ENCODE assay signal across 39 cellular contexts in genomic region chr1:117229217-117229616, GRCh38. TPM values are rescaled to one million over a fixed set of nuclear protein-coding genes. Genes with fewer than 3 reads are reported as not detected.
"Had no signal": no experiment of that assay in that cellular context is flagged by ENCODE, and none has a peak within 500 bp of the region (broad histone marks: within the 10 kb centered on the region; RNA-seq: fewer than 3 reads in every experiment).

No MANE protein-coding gene starts in this region.

- H3K36me3 Mint-ChIP-seq: activated naive CD4-positive, alpha-beta T cell treated with anti-CD3 and anti-CD28 coated beads, Interleukin-2, amount 10 ng/mL, durations not matched to agents 7 days and 5 days; activated naive CD4-positive, alpha-beta T cell treated with anti-CD3 and anti-CD28 coated beads, Interleukin-2, amount 50 U/mL, for 72 hours; activated naive CD8-positive, alpha-beta T cell treated with anti-CD3 and anti-CD28 coated beads for 36 hours; activated naive CD8-positive, alpha-beta T cell treated with anti-CD3 and anti-CD28 coated beads, Interleukin-2, amount 10 ng/mL, durations not matched to agents 7 days and 5 days; brain had no signal

- H3K4me1 Mint-ChIP-seq: activated naive CD4-positive, alpha-beta T cell treated with anti-CD3 and anti-CD28 coated beads, Interleukin-2, amount 10 ng/mL, durations not matched to agents 7 days and 5 days; activated naive CD4-positive, alpha-beta T cell treated with anti-CD3 and anti-CD28 coated beads, Interleukin-2, amount 50 U/mL, for 24 hours; activated naive CD8-positive, alpha-beta T cell treated with anti-CD3 and anti-CD28 coated beads for 36 hours; activated naive CD8-positive, alpha-beta T cell treated with anti-CD3 and anti-CD28 coated beads, Interleukin-2, amount 10 ng/mL, durations not matched to agents 7 days and 5 days; activated naive CD8-positive, alpha-beta T cell treated with anti-CD3 and anti-CD28 coated beads, Interleukin-2, amount 50 U/mL, for 24 hours; activated T-helper 17 cell treated with anti-CD3 and anti-CD28 coated beads, Interleukin-2, amount 50 U/mL, for 72 hours; central memory CD8-positive, alpha-beta T cell had no signal

- H3K36me3 ChIP-seq: adrenal gland, ascending aorta, brain microvascular endothelial cell, breast epithelium, cardiac muscle cell had no signal

- H3K4me3 Mint-ChIP-seq: activated naive CD4-positive, alpha-beta T cell treated with anti-CD3 and anti-CD28 coated beads for 36 hours; activated naive CD4-positive, alpha-beta T cell treated with anti-CD3 and anti-CD28 coated beads, Interleukin-2, amount 10 ng/mL, durations not matched to agents 7 days and 5 days; activated naive CD4-positive, alpha-beta T cell treated with anti-CD3 and anti-CD28 coated beads, Interleukin-2, amount 50 U/mL, for 24 hours; activated naive CD8-positive, alpha-beta T cell; activated naive CD8-positive, alpha-beta T cell treated with anti-CD3 and anti-CD28 coated beads for 36 hours; activated naive CD8-positive, alpha-beta T cell treated with anti-CD3 and anti-CD28 coated beads, Interleukin-2, amount 10 ng/mL, durations not matched to agents 7 days and 5 days; activated naive CD8-positive, alpha-beta T cell treated with anti-CD3 and anti-CD28 coated beads, Interleukin-2, amount 50 U/mL, for 24 hours; activated T-cell treated with anti-CD3 and anti-CD28 coated beads, Interleukin-2, amount 50 U/mL, for 24 hours; activated T-cell treated with anti-CD3 and anti-CD28 coated beads, Interleukin-2, amount 50 U/mL, for 4 hours; activated T-cell treated with anti-CD3 and anti-CD28 coated beads, Interleukin-2, amount 50 U/mL, for 72 hours; activated T-helper 1 cell treated with anti-CD3 and anti-CD28 coated beads, Interleukin-12 subunit alpha, Interleukin-12 subunit beta, Interleukin-2, Interleukin-4 antibody, amounts not matched to agents 30 ng/mL and 10 ng/mL and 1 ng/mL, durations not matched to agents 14 hours and 24 hours and 36 hours; activated T-helper 17 cell treated with anti-CD3 and anti-CD28 coated beads, Interleukin-2, amount 50 U/mL, for 72 hours; brain; central memory CD8-positive, alpha-beta T cell had no signal

- ATAC-seq: activated naive CD4-positive, alpha-beta T cell treated with anti-CD3 and anti-CD28 coated beads, Interleukin-2, amount 50 U/mL, for 72 hours; activated naive CD8-positive, alpha-beta T cell treated with anti-CD3 and anti-CD28 coated beads, Interleukin-2, amount 50 U/mL, for 24 hours; activated T-cell treated with anti-CD3 and anti-CD28 coated beads, Interleukin-2, amount 50 U/mL, for 4 hours; activated T-cell treated with anti-CD3 and anti-CD28 coated beads, Interleukin-2, amount 50 U/mL, for 72 hours; activated T-helper 17 cell treated with anti-CD3 and anti-CD28 coated beads, Interleukin-2, amount 50 U/mL, for 72 hours; body of pancreas had no signal

- H3K4me3 ChIP-seq: adrenal gland, ascending aorta, body of pancreas, breast epithelium, cardiac muscle cell had no signal

- H3K27ac ChIP-seq: adrenal gland, ascending aorta, brain microvascular endothelial cell, breast epithelium, cardiac muscle cell had no signal

- H3K27me3 Mint-ChIP-seq: activated naive CD8-positive, alpha-beta T cell treated with anti-CD3 and anti-CD28 coated beads, Interleukin-2, amount 10 ng/mL, durations not matched to agents 7 days and 5 days; activated naive CD8-positive, alpha-beta T cell treated with anti-CD3 and anti-CD28 coated beads, Interleukin-2, amount 50 U/mL, for 24 hours; activated T-cell treated with anti-CD3 and anti-CD28 coated beads, Interleukin-2, amount 50 U/mL, for 24 hours; activated T-helper 17 cell treated with anti-CD3 and anti-CD28 coated beads, Interleukin-2, amount 50 U/mL, for 72 hours had no signal

- H3K4me1 ChIP-seq: adrenal gland had no signal

- H3K9me3 ChIP-seq: adrenal gland, ascending aorta, body of pancreas, breast epithelium had no signal

- H3K27ac Mint-ChIP-seq: activated naive CD4-positive, alpha-beta T cell treated with anti-CD3 and anti-CD28 coated beads for 36 hours; activated naive CD4-positive, alpha-beta T cell treated with anti-CD3 and anti-CD28 coated beads, Interleukin-2, amount 10 ng/mL, durations not matched to agents 7 days and 5 days; activated naive CD4-positive, alpha-beta T cell treated with anti-CD3 and anti-CD28 coated beads, Interleukin-2, amount 50 U/mL, for 24 hours; activated naive CD4-positive, alpha-beta T cell treated with anti-CD3 and anti-CD28 coated beads, Interleukin-2, amount 50 U/mL, for 72 hours; activated naive CD8-positive, alpha-beta T cell; activated naive CD8-positive, alpha-beta T cell treated with anti-CD3 and anti-CD28 coated beads for 36 hours; activated naive CD8-positive, alpha-beta T cell treated with anti-CD3 and anti-CD28 coated beads, Interleukin-2, amount 10 ng/mL, durations not matched to agents 7 days and 5 days; activated naive CD8-positive, alpha-beta T cell treated with anti-CD3 and anti-CD28 coated beads, Interleukin-2, amount 50 U/mL, for 24 hours; activated T-cell treated with anti-CD3 and anti-CD28 coated beads, Interleukin-2, amount 50 U/mL, for 24 hours; activated T-cell treated with anti-CD3 and anti-CD28 coated beads, Interleukin-2, amount 50 U/mL, for 72 hours; activated T-helper 1 cell treated with anti-CD3 and anti-CD28 coated beads, Interleukin-12 subunit alpha, Interleukin-12 subunit beta, Interleukin-2, Interleukin-4 antibody, amounts not matched to agents 30 ng/mL and 10 ng/mL and 1 ng/mL, durations not matched to agents 14 hours and 24 hours and 36 hours; activated T-helper 17 cell treated with anti-CD3 and anti-CD28 coated beads, Interleukin-2, amount 50 U/mL, for 72 hours; activated T-helper 2 cell treated with anti-CD3 and anti-CD28 coated beads, Interferon-gamma antibody, Interleukin-2, Interleukin-4, amounts not matched to agents 10 μg/mL and 5 μg/mL and 100 μg/mL, durations not matched to agents 14 hours and 24 hours and 36 hours; brain had no signal

- DNase-seq: activated effector memory CD4-positive, alpha-beta T cell treated with anti-CD3 and anti-CD28 coated beads, Interleukin-2, amount 50 U/mL, for 16 hours; activated effector memory CD4-positive, alpha-beta T cell treated with Interleukin-2 at 50 U/mL for 16 hours; activated gamma-delta T cell; activated gamma-delta T cell treated with Interleukin-2 at 50 U/mL for 16 hours; activated naive CD4-positive, alpha-beta T cell; activated naive CD4-positive, alpha-beta T cell treated with anti-CD3 and anti-CD28 coated beads for 36 hours; activated naive CD4-positive, alpha-beta T cell treated with anti-CD3 and anti-CD28 coated beads, Interleukin-2, amount 10 ng/mL, durations not matched to agents 7 days and 5 days; activated naive CD4-positive, alpha-beta T cell treated with anti-CD3 and anti-CD28 coated beads, Interleukin-2, amount 50 U/mL, for 16 hours; activated naive CD4-positive, alpha-beta T cell treated with Interleukin-2 at 50 U/mL for 16 hours; activated naive CD8-positive, alpha-beta T cell treated with anti-CD3 and anti-CD28 coated beads for 36 hours; activated naive CD8-positive, alpha-beta T cell treated with anti-CD3 and anti-CD28 coated beads, Interleukin-2, amount 10 ng/mL, durations not matched to agents 7 days and 5 days; activated naive CD8-positive, alpha-beta T cell treated with anti-CD3 and anti-CD28 coated beads, Interleukin-2, amount 50 U/mL, for 24 hours; activated T-cell treated with anti-CD3 and anti-CD28 coated beads, Interleukin-2, amount 50 U/mL, for 24 hours; activated T-cell treated with anti-CD3 and anti-CD28 coated beads, Interleukin-2, amount 50 U/mL, for 4 hours; activated T-cell treated with anti-CD3 and anti-CD28 coated beads, Interleukin-2, amount 50 U/mL, for 48 hours; activated T-cell treated with anti-CD3 and anti-CD28 coated beads, Interleukin-2, amount 50 U/mL, for 72 hours; adrenal gland; amniotic stem cell; amygdala; anterior cingulate cortex; aorta; body of pancreas; brain microvascular endothelial cell; caudate nucleus; central memory CD4-positive, alpha-beta T cell; cerebellar nuclear complex had no signal

- H3K27me3 ChIP-seq: adrenal gland, ascending aorta, body of pancreas, brain microvascular endothelial cell, breast epithelium, cardiac muscle cell had no signal

- H3K9me3 Mint-ChIP-seq: activated naive CD4-positive, alpha-beta T cell treated with anti-CD3 and anti-CD28 coated beads for 36 hours; activated naive CD4-positive, alpha-beta T cell treated with anti-CD3 and anti-CD28 coated beads, Interleukin-2, amount 10 ng/mL, durations not matched to agents 7 days and 5 days; activated naive CD4-positive, alpha-beta T cell treated with anti-CD3 and anti-CD28 coated beads, Interleukin-2, amount 50 U/mL, for 24 hours; activated naive CD8-positive, alpha-beta T cell treated with anti-CD3 and anti-CD28 coated beads, Interleukin-2, amount 50 U/mL, for 24 hours; activated T-cell treated with anti-CD3 and anti-CD28 coated beads, Interleukin-2, amount 50 U/mL, for 24 hours; activated T-helper 1 cell treated with anti-CD3 and anti-CD28 coated beads, Interleukin-12 subunit alpha, Interleukin-12 subunit beta, Interleukin-2, Interleukin-4 antibody, amounts not matched to agents 30 ng/mL and 10 ng/mL and 1 ng/mL, durations not matched to agents 14 hours and 24 hours and 36 hours; activated T-helper 2 cell treated with anti-CD3 and anti-CD28 coated beads, Interferon-gamma antibody, Interleukin-2, Interleukin-4, amounts not matched to agents 10 μg/mL and 5 μg/mL and 100 μg/mL, durations not matched to agents 14 hours and 24 hours and 36 hours; central memory CD8-positive, alpha-beta T cell had no signal

RNA-seq across cellular contexts. Expression of gene VTCN1, which starts 18.5 kb away (rescaled TPM):
- total RNA-seq: activated naive CD4-positive, alpha-beta T cell treated with anti-CD3 and anti-CD28 coated beads for 36 hours; activated naive CD4-positive, alpha-beta T cell treated with anti-CD3 and anti-CD28 coated beads, Interleukin-2, amount 50 U/mL, for 72 hours; activated naive CD8-positive, alpha-beta T cell treated with anti-CD3 and anti-CD28 coated beads for 36 hours; activated naive CD8-positive, alpha-beta T cell treated with anti-CD3 and anti-CD28 coated beads, Interleukin-2, amount 10 ng/mL, durations not matched to agents 7 days and 5 days; activated T-cell treated with anti-CD3 and anti-CD28 coated beads, Interleukin-2, amount 50 U/mL, for 4 hours; activated T-cell treated with anti-CD3 and anti-CD28 coated beads, Interleukin-2, amount 50 U/mL, for 72 hours; activated T-helper 1 cell treated with anti-CD3 and anti-CD28 coated beads, Interleukin-12 subunit alpha, Interleukin-12 subunit beta, Interleukin-2, Interleukin-4 antibody, amounts not matched to agents 30 ng/mL and 10 ng/mL and 1 ng/mL, durations not matched to agents 14 hours and 24 hours and 36 hours; activated T-helper 17 cell treated with anti-CD3 and anti-CD28 coated beads, Interleukin-2, amount 50 U/mL, for 72 hours; activated T-helper 2 cell treated with anti-CD3 and anti-CD28 coated beads, Interferon-gamma antibody, Interleukin-2, Interleukin-4, amounts not matched to agents 10 μg/mL and 5 μg/mL and 100 μg/mL, durations not matched to agents 14 hours and 24 hours and 36 hours; adrenal gland; ascending aorta; cardiac muscle cell; cardiac septum; chondrocyte had no signal
- polyA plus RNA-seq: adrenal gland had no signal
